In genomic region chr3:190875046-190875445, GRCh38 we compare ENCODE assay signal across 12 cellular contexts. TPM values are rescaled to one million over a fixed set of nuclear protein-coding genes. Genes with fewer than 3 reads are reported as not detected.
"Had no signal": no experiment of that assay in that cellular context is flagged by ENCODE, and none has a peak within 500 bp of the region (broad histone marks: within the 10 kb centered on the region; RNA-seq: fewer than 3 reads in every experiment).

No MANE protein-coding gene starts in this region.

RNA-seq across cellular contexts. Expression of gene GMNC, which starts 12.6 kb away (rescaled TPM):
- total RNA-seq: lung microvascular endothelial cell; mesenteric fat pad; mucosa of descending colon; myocyte; naive thymus-derived CD4-positive, alpha-beta T cell; natural killer cell treated with Interleukin-12 subunit alpha and Interleukin-12 subunit beta and Interleukin-15 and Interleukin-18, amount 100 ng/mL, for 72 hours; omental fat pad; progenitor cell of endocrine pancreas; pulmonary artery endothelial cell; smooth muscle cell; tibial nerve; ureter had no signal
